In the genomic region with DNA sequence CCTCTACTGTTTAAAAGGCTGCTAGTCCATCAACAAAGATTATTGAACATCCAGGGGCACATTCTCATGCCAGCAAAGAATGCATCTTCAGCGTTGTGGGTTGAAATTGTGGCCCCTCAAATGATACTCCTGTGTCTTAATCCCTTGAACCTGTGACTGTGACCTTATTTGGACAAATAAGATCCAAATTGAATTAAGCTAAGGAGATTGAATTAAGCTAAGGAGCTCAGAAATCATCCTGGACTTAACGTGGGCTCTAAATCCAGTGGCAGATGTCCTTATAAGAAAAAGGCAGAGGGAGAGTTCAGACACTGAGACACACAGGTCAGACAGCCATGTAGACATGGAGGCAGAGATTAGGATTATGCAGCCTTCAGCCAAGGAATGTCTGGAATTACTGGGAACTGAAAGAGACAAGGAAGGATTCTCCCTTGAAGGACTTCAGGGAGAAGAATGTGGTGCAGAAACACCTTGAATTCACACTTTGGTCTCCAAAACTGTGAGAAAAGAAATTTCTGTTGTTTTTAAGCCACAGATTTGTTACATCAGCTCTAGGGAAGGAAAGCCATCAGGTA, we compare ENCODE assay signal across 1 cellular context.
TF ChIP-seq lines count a peak whose summit lies in the region.

No MANE protein-coding gene starts in this region.

TF ChIP-seq in IMR-90, 13 proteins besides CTCF, POLR2A, EP300 and RAD21:
- no peak for TF ChIP-seq RCOR1 (IDR thresholded peaks at IDR 0.05; ENCODE audit: insufficient replicate concordance, low read length)
- no peak for TF ChIP-seq CHD1 (IDR thresholded peaks at IDR 0.05; ENCODE audit: low read depth, low read length)
- TF ChIP-seq CEBPB (IDR thresholded peaks at IDR 0.05; ENCODE audit: low read depth, low read length), result no peak
- TF ChIP-seq, protein P1, sequence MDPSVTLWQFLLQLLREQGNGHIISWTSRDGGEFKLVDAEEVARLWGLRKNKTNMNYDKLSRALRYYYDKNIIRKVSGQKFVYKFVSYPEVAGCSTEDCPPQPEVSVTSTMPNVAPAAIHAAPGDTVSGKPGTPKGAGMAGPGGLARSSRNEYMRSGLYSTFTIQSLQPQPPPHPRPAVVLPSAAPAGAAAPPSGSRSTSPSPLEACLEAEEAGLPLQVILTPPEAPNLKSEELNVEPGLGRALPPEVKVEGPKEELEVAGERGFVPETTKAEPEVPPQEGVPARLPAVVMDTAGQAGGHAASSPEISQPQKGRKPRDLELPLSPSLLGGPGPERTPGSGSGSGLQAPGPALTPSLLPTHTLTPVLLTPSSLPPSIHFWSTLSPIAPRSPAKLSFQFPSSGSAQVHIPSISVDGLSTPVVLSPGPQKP (IDR thresholded peaks at IDR 0.05; ENCODE audit: borderline replicate concordance, low read depth, low read length), result no peak
- TF ChIP-seq MXI1 (IDR thresholded peaks at IDR 0.05; ENCODE audit: borderline replicate concordance, low read depth, low read length), result no peak
- TF ChIP-seq, protein P2, sequence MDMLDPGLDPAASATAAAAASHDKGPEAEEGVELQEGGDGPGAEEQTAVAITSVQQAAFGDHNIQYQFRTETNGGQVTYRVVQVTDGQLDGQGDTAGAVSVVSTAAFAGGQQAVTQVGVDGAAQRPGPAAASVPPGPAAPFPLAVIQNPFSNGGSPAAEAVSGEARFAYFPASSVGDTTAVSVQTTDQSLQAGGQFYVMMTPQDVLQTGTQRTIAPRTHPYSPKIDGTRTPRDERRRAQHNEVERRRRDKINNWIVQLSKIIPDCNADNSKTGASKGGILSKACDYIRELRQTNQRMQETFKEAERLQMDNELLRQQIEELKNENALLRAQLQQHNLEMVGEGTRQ (IDR thresholded peaks at IDR 0.05; ENCODE audit: low read depth, low read length), result no peak
- no peak for TF ChIP-seq RFX5 (IDR thresholded peaks at IDR 0.05; ENCODE audit: low read depth, low read length)
